10 cellular contexts compared by ENCODE assay signal in genomic region chr4:74873545-74874295, GRCh38. TPM values are rescaled to one million over a fixed set of nuclear protein-coding genes. Genes with fewer than 3 reads are reported as not detected.
DNase-seq lines count a peak whose midpoint lies in the region; ATAC-seq and TF ChIP-seq lines count a peak whose summit lies in the region.
"Had no signal": no experiment of that assay in that cellular context is flagged by ENCODE, and none has a peak within 500 bp of the region (broad histone marks: within the 10 kb centered on the region; RNA-seq: fewer than 3 reads in every experiment).

No MANE protein-coding gene starts in this region.

- H2AFZ ChIP-seq in neural progenitor cell (replicated peaks), result no peak overlapping the region

- no peak overlapping the region for H3K4me2 ChIP-seq in neural progenitor cell

- no peaks in the 10 kb centered on the region for H3K79me2 ChIP-seq in neural progenitor cell (ENCODE audit: low read depth)

- no peaks in the 10 kb centered on the region for H3K36me3 Mint-ChIP-seq in neural progenitor cell

- peaks cover 10% of the 10 kb centered on the region for H3K4me1 Mint-ChIP-seq in neural progenitor cell

- no peak for TF ChIP-seq CTCF in neural progenitor cell (IDR thresholded peaks at IDR 0.05)

- H4K20me1 ChIP-seq in neural progenitor cell (ENCODE audit: low read depth), result no peaks in the 10 kb centered on the region

- H3K27ac ChIP-seq in neural progenitor cell, result no peak overlapping the region
- H3K27ac ChIP-seq: tibial nerve had no signal

- H3K9me3 Mint-ChIP-seq in neural progenitor cell, result no peaks in the 10 kb centered on the region

- peaks cover 2% of the 10 kb centered on the region for H3K27me3 Mint-ChIP-seq in neural progenitor cell (ENCODE audit: insufficient read depth, low read depth)

- DNase-seq in NCI-H2107 treated with DMSO at 0.1 percent for 48 hours (lab: John Stamatoyannopoulos, UW; ENCODE audit: unreplicated experiment) (peak; percentile 63), neural progenitor cell (ENCODE audit: low spot score) (peak; percentile 13), activated T-cell treated with anti-CD3 and anti-CD28 coated beads for 4 hours (no peak), NCI-H82 (lab: John Stamatoyannopoulos, UW) (no peak), D341Med (ENCODE audit: low spot score) (no peak)
- DNase-seq in stimulated activated naive CD8-positive, alpha-beta T cell treated with anti-CD3 and anti-CD28 coated beads, Interleukin-15, Interleukin-2, amounts not matched to agents 100 U/mL and 50 U/mL, for 24 hours, result no peak

- no peak overlapping the region for H3K27ac Mint-ChIP-seq in neural progenitor cell

- no peaks in the 10 kb centered on the region for H3K27me3 ChIP-seq in neural progenitor cell
- H3K27me3 ChIP-seq: tibial nerve had no signal

- ATAC-seq in GM19035 (IDR thresholded peaks at IDR 0.05; ENCODE audit: unreplicated experiment) (peak; percentile 77), HG02852 (IDR thresholded peaks at IDR 0.05; ENCODE audit: unreplicated experiment) (peak; percentile 95)
- ATAC-seq in stimulated activated naive CD8-positive, alpha-beta T cell treated with anti-CD3 and anti-CD28 coated beads, Interleukin-15, Interleukin-2, amounts not matched to agents 100 U/mL and 50 U/mL, for 24 hours, result no peak

- H3F3A ChIP-seq in neural progenitor cell (ENCODE audit: low read depth), result no peaks in the 10 kb centered on the region

- no peaks in the 10 kb centered on the region for H3K9me3 ChIP-seq in neural progenitor cell (ENCODE audit: low read depth)
- H3K9me3 ChIP-seq: tibial nerve had no signal

- no peaks in the 10 kb centered on the region for H3K36me3 ChIP-seq in neural progenitor cell
- H3K36me3 ChIP-seq: tibial nerve had no signal

- H3K4me1 ChIP-seq in neural progenitor cell, result no peaks in the 10 kb centered on the region

- no peak overlapping the region for H3K4me3 Mint-ChIP-seq in neural progenitor cell

- no peak overlapping the region for H3K4me3 ChIP-seq in neural progenitor cell
- H3K4me3 ChIP-seq: tibial nerve had no signal

- no peak overlapping the region for H3K9ac ChIP-seq in neural progenitor cell

RNA-seq across cellular contexts. Expression of gene PARM1, which starts 59.2 kb away (rescaled TPM):
- 1.2 and 1.6 TPM in 2 replicates for total RNA-seq in neural progenitor cell (ENCODE audit: low replicate concordance)
- total RNA-seq: T-helper 1 cell treated with Interleukin-12 subunit alpha and Interleukin-12 subunit beta and Interleukin-4 antibody, amounts not matched to agents 30 ng/mL and 1 ng/mL, for 36 hours had no signal

Comparison
In these comparisons a context has a peak if more than half of its experiments do, and no peak if none do; other contexts are left out.
1. DNase-seq: peak in NCI-H2107 treated with DMSO at 0.1 percent for 48 hours (single experiment) and neural progenitor cell (single experiment); none in activated T-cell treated with anti-CD3 and anti-CD28 coated beads for 4 hours (single experiment), NCI-H82 (single experiment), stimulated activated naive CD8-positive, alpha-beta T cell treated with anti-CD3 and anti-CD28 coated beads, Interleukin-15, Interleukin-2, amounts not matched to agents 100 U/mL and 50 U/mL, for 24 hours (single experiment) and D341Med (single experiment).